Comparison of ENCODE assay signal across 22 cellular contexts in genomic region chr11:117669062-117669461, GRCh38.
DNase-seq lines count a peak whose midpoint lies in the region; ATAC-seq lines count a peak whose summit lies in the region.
"Had no signal": no experiment of that assay in that cellular context is flagged by ENCODE, and none has a peak within 500 bp of the region (broad histone marks: within the 10 kb centered on the region; RNA-seq: fewer than 3 reads in every experiment).

No MANE protein-coding gene starts in this region.

- ATAC-seq in GM21825 (IDR thresholded peaks at IDR 0.05; ENCODE audit: unreplicated experiment), result no peak
- ATAC-seq: left ventricle myocardium superior; naive thymus-derived CD8-positive, alpha-beta T cell; right cardiac atrium; stimulated activated memory B cell treated with anti-CD40 and anti-IgM and Interleukin-4, amounts not matched to agents 10 μg/mL and 1 μg/mL and 100 μg/mL, for 72 hours had no signal

- no peaks in the 10 kb centered on the region for H3K27me3 ChIP-seq in layer of hippocampus (ENCODE audit: control insufficient read depth, insufficient read depth, low read length)

- peak; percentile 44 for DNase-seq in COLO668 (lab: John Stamatoyannopoulos, UW; ENCODE audit: unreplicated experiment)
- peak; percentile 88 for DNase-seq in DMS79 treated with DMSO at 0.1 percent for 48 hours (lab: John Stamatoyannopoulos, UW)
- peak; percentile 76 for DNase-seq in NCI-H446 treated with DMSO at 0.1 percent for 48 hours (lab: John Stamatoyannopoulos, UW)
- no peak for DNase-seq in A172 (ENCODE audit: low spot score)
- no peak for DNase-seq in SHP77 (lab: John Stamatoyannopoulos, UW)
- DNase-seq: activated CD4-positive, alpha-beta T cell treated with anti-CD3 and anti-CD28 coated beads for 48 hours; activated naive CD4-positive, alpha-beta T cell treated with Interleukin-2 at 50 U/mL for 16 hours; activated T-cell treated with anti-CD3 and anti-CD28 coated beads, Interleukin-2, amount 50 U/mL, for 24 hours; esophagus squamous epithelium; Karpas-422; left ventricle myocardium superior; MV-4-11; NCI-H510A treated with DMSO at 0.1 percent for 48 hours; right cardiac atrium; spleen; stimulated activated CD4-positive, alpha-beta T cell treated with anti-CD3 and anti-CD28 coated beads, Interleukin-4, amount 100 ng/mL, for 1 hour had no signal

- H3K27ac ChIP-seq in layer of hippocampus (ENCODE audit: low read depth, low read length), result peak overlapping the region; percentile 84
- H3K27ac ChIP-seq: coronary artery, esophagus squamous epithelium, spleen, thoracic aorta had no signal

Comparison
In these comparisons a context has a peak if more than half of its experiments do, and no peak if none do; other contexts are left out.
1. DNase-seq: peak in COLO668 (single experiment), DMS79 treated with DMSO at 0.1 percent for 48 hours (single experiment) and NCI-H446 treated with DMSO at 0.1 percent for 48 hours (single experiment); none in A172 (single experiment) and SHP77 (0 of 2).